ENCODE assay signal across 24 cellular contexts in genomic region chr1:177790566-177790965, GRCh38.
"Had no signal": no experiment of that assay in that cellular context is flagged by ENCODE, and none has a peak within 500 bp of the region (broad histone marks: within the 10 kb centered on the region; RNA-seq: fewer than 3 reads in every experiment).

No MANE protein-coding gene starts in this region.

- H3K9me3 ChIP-seq: MG63, SJCRH30 had no signal

- H3K27me3 ChIP-seq: MG63, SJCRH30 had no signal

- H3K4me3 ChIP-seq: MG63, SJCRH30 had no signal

- H3K36me3 ChIP-seq: MG63, SJCRH30 had no signal

- DNase-seq: Karpas-422; KBM-7; MG63; NCI-H1092 treated with DMSO at 0.1 percent for 48 hours; NCI-H1436; NCI-H187; NCI-H2029; NCI-H2081 treated with DMSO at 0.1 percent for 48 hours; NCI-H2171; NCI-H226; NCI-H446; NCI-H510A; NCI-H524 treated with DMSO at 0.1 percent for 48 hours; NCI-H69; NCI-H774; NK-92 treated with Interleukin-12 subunit alpha and Interleukin-12 subunit beta, amount 100 ng/mL, for 24 hours; PC-3; SHP77 treated with DMSO at 0.1 percent for 48 hours; SJCRH30 had no signal

- ATAC-seq: Panc1, PC-3, Right ventricle myocardium inferior, SK-N-SH treated with all-trans-retinoic acid at 6 μM for 48 hours had no signal

- FAIRE-seq: HTR-8/SVneo had no signal

- H3K27ac ChIP-seq: HL-60, SJCRH30 had no signal

- H3K4me1 ChIP-seq: SJCRH30 had no signal
